Comparison of ENCODE assay signal across 8 cellular contexts in the genomic region with DNA sequence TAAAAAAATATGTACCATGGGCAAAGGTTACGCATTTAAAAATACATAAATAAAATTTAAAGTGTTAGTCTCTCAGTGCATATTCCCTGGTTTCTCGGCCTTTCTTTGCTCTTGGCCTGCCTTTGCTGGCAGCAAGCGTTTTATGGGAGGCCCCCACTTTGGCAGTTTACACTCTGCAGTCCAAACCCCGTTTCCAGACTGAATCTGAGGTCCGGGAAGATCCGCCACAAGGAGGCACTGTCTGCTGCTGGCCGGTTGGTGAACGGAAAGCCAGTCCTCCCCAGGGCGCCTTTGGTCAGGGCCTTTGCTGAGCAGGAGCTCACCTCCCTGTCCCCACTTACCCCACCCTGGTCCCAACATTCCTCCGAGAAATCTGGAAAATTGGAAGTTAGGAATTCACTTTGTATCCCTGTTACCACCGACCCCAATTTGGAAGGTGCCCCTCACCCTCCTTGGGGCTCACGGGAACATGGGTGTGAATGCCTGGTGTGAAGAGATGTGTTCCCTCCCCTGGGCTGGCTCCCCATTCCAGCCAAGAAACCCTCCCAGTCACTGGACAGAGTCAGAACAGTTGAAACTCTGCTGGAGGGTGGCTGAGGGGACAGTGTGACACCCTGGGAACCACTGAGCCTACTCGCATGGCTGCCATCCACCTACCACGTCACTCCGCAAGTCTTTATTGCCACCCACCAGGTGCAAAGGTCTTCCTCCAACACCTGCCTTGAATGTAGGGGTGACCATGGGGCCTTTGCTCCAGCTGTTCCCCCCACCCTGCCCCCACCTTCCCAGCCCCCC. TPM values are rescaled to one million over a fixed set of nuclear protein-coding genes. Genes with fewer than 3 reads are reported as not detected.
DNase-seq lines count a peak whose midpoint lies in the region; ATAC-seq, FAIRE-seq and TF ChIP-seq lines count a peak whose summit lies in the region.

No MANE protein-coding gene starts in this region.

- no peaks in the 10 kb centered on the region for H3K27me3 ChIP-seq in adipocyte (replicated peaks; ENCODE audit: control insufficient read depth, insufficient read depth, low read length)

- FAIRE-seq in GM12891 (lab: Jason Lieb, UNC) = peak; percentile 65

- no peaks in the 10 kb centered on the region for H3K9me3 ChIP-seq in adipocyte (ENCODE audit: control insufficient read depth, low read length)

- H3K27ac ChIP-seq in 22Rv1 (no peak overlapping the region), RWPE1 (peak overlapping the region; percentile 15)

- TF ChIP-seq POLR2A in GM12891 (IDR thresholded peaks at IDR 0.05; ENCODE audit: low read depth, low read length) = no peak

- H3K9ac ChIP-seq in adipocyte (ENCODE audit: low read length) = no peak overlapping the region

- no peaks in the 10 kb centered on the region for H3K36me3 ChIP-seq in adipocyte (ENCODE audit: control insufficient read depth, insufficient read depth, low read length, severe bottlenecking)

- DNase-seq in GM12891 (ENCODE audit: insufficient read length, low spot score) (peak; percentile 74), RWPE1 (ENCODE audit: low spot score) (peak; percentile 42), adipocyte (ENCODE audit: low read depth) (peak; percentile 64), left cardiac atrium (peak; percentile 72), sciatic nerve (ENCODE audit: low spot score) (peak; percentile 78), NCI-H1694 (lab: John Stamatoyannopoulos, UW) (no peak), cortex of kidney (lab: John Stamatoyannopoulos, UW) (no peak)

- peaks cover 4% of the 10 kb centered on the region for H3K4me1 ChIP-seq in adipocyte (ENCODE audit: control insufficient read depth, insufficient read depth, low read length)

- CTCF ChIA-PET in RWPE1 (lab: Yijun Ruan, JAX) = interaction anchor here (0.6 to 0.8 kb wide), 7 partner anchors 9 to 321 kb away, joined by 3 to 6 read pairs (median 3); no protein-coding TSS in a partner anchor

- H3K4me3 ChIP-seq in adipocyte (ENCODE audit: low read length) = no peak overlapping the region

- POLR2A ChIA-PET in RWPE1 (lab: Yijun Ruan, JAX; ENCODE audit: low non-redundant PET) = no interaction called here

- intact Hi-C loops in left cardiac atrium (cut with DNase I) = loop anchor here in 1 of 2 donors (10.0 kb wide), 1 partner anchor 57 kb away; a partner anchor contains a TSS
- intact Hi-C loops in sciatic nerve (cut with DNase I) = no loop called here

- TF ChIP-seq CTCF in 22Rv1 (IDR thresholded peaks at IDR 0.05) (peak; percentile 88), RWPE1 (conservative IDR thresholded peaks at IDR 0.05; ENCODE audit: low read depth) (peak; percentile 65)

- ATAC-seq in left cardiac atrium (peak; percentile 56 to 63), sciatic nerve (peak; percentile 68)

TF ChIP-seq in GM12891, 5 proteins besides CTCF, POLR2A, EP300 and RAD21:
- TF ChIP-seq PAX5 (IDR thresholded peaks at IDR 0.05; ENCODE audit: insufficient read depth, low read length, severe bottlenecking) = no peak
- no peak for TF ChIP-seq SPI1 (IDR thresholded peaks at IDR 0.05; ENCODE audit: low read depth, low read length)
- TF ChIP-seq TAF1 (IDR thresholded peaks at IDR 0.05; ENCODE audit: low read depth, low read length) = no peak
- no peak for TF ChIP-seq POLR2AphosphoS5 (IDR thresholded peaks at IDR 0.05; ENCODE audit: low read depth, low read length)
- no peak for TF ChIP-seq POU2F2 (IDR thresholded peaks at IDR 0.05; ENCODE audit: low read depth, low read length)

RNA-seq across cellular contexts. Expression of a gene that starts 9.4 kb away (rescaled TPM):
- 141 TPM for polyA plus RNA-seq in GM12891 (2012; ENCODE audit: low read depth, missing spikeins)
- total RNA-seq in left cardiac atrium (100 to 1,000 TPM; 154 to 208 TPM), sciatic nerve (366 TPM)

RNA-seq across cellular contexts. Expression of a gene that starts 15.3 kb away (rescaled TPM):
- 30.2 TPM for polyA plus RNA-seq in GM12891 (2012; ENCODE audit: low read depth, missing spikeins)
- total RNA-seq in left cardiac atrium (10 to 100 TPM in 1 of 2 donors, 1 to 10 TPM in 1; 10.0 to 10.4 TPM), sciatic nerve (18.0 TPM)

RNA-seq across cellular contexts. Expression of a gene that starts 22.6 kb away (rescaled TPM):
- polyA plus RNA-seq in GM12891 (2012; ENCODE audit: low read depth, missing spikeins) = 16.2 TPM
- 10 to 100 TPM in 1 of 2 donors, 1 to 10 TPM in 1; 9.0 to 12.3 TPM for total RNA-seq in left cardiac atrium
- total RNA-seq in sciatic nerve = 17.7 TPM

RNA-seq across cellular contexts. Expression of a gene that starts 27.9 kb away (rescaled TPM):
- 0.23 TPM for polyA plus RNA-seq in GM12891 (2012; ENCODE audit: low read depth, missing spikeins)
- total RNA-seq in left cardiac atrium (10 to 100 TPM; 31.3 to 48.6 TPM), sciatic nerve (8.1 TPM)

RNA-seq across cellular contexts. Expression of a gene that starts 43.8 kb away (rescaled TPM):
- 3.8 TPM for polyA plus RNA-seq in GM12891 (2012; ENCODE audit: low read depth, missing spikeins)
- total RNA-seq in left cardiac atrium (10 to 100 TPM; 25.3 to 37.1 TPM), sciatic nerve (39.7 TPM)

Comparison
In these comparisons a context has a peak if more than half of its experiments do, and no peak if none do; other contexts are left out.
1. DNase-seq: peak in GM12891 (single experiment), RWPE1 (single experiment), adipocyte (single experiment), left cardiac atrium (single experiment) and sciatic nerve (single experiment); none in NCI-H1694 (single experiment) and cortex of kidney (single experiment).